8 cellular contexts compared by ENCODE assay signal in genomic region chr18:24009651-24010333, GRCh38. TPM values are rescaled to one million over a fixed set of nuclear protein-coding genes. Genes with fewer than 3 reads are reported as not detected.
DNase-seq lines count a peak whose midpoint lies in the region; ATAC-seq lines count a peak whose summit lies in the region.

No MANE protein-coding gene starts in this region.

- peaks cover 49% of the 10 kb centered on the region for H3K4me1 Mint-ChIP-seq in central memory CD8-positive, alpha-beta T cell

- no peaks in the 10 kb centered on the region for H3K9me3 Mint-ChIP-seq in central memory CD8-positive, alpha-beta T cell

- peak overlapping the region; percentile 68 for H3K27ac Mint-ChIP-seq in central memory CD8-positive, alpha-beta T cell (ENCODE audit: low read depth)

- peak overlapping the region; percentile 75 for H3K4me3 Mint-ChIP-seq in central memory CD8-positive, alpha-beta T cell

- no peaks in the 10 kb centered on the region for H3K27me3 ChIP-seq in aorta (ENCODE audit: control insufficient read depth in 1 of 2, insufficient read depth in 2 of 2, low read length in 1 of 2)

- ATAC-seq in HG02571 (IDR thresholded peaks at IDR 0.05; ENCODE audit: unreplicated experiment) (peak; percentile 55), aorta (ENCODE audit: low FRiP score) (no peak), left lobe of liver (no peak)
- no peak for ATAC-seq in central memory CD8-positive, alpha-beta T cell (replicated peaks; ENCODE audit: extremely low read depth, poor library complexity, severe bottlenecking)

- no peaks in the 10 kb centered on the region for H3K27me3 Mint-ChIP-seq in central memory CD8-positive, alpha-beta T cell

- H3K36me3 Mint-ChIP-seq in central memory CD8-positive, alpha-beta T cell (ENCODE audit: insufficient read depth) = peaks cover 5% of the 10 kb centered on the region

- no peaks in the 10 kb centered on the region for H3K9me3 ChIP-seq in aorta (ENCODE audit: control insufficient read depth, low read length)

- 77% methylated on average over 7 of the region's 7 CpGs for WGBS in aorta, 2 donors

- no peak overlapping the region for H3K27ac ChIP-seq in aorta (ENCODE audit: low read depth in 1 of 2, low read length in 2 of 2)

- H3K4me1 ChIP-seq in aorta (ENCODE audit: control insufficient read depth in 1 of 2, insufficient read depth in 2 of 2, low read length in 2 of 2) = no peaks in the 10 kb centered on the region

- intact Hi-C loops in aorta (cut with DNase I) = loop anchor here in 1 of 2 donors (10.0 kb wide), 1 partner anchor 105 kb away; no protein-coding TSS in a partner anchor

- H3K36me3 ChIP-seq in aorta (ENCODE audit: control insufficient read depth in 1 of 2, insufficient read depth in 2 of 2, low read length in 1 of 2) = no peaks in the 10 kb centered on the region

- H3K4me3 ChIP-seq in aorta (ENCODE audit: low read length in 2 of 2) = no peak overlapping the region

- DNase-seq in SIG-M5 treated with dmso at 0.1 percent for 504 hours (lab: John Stamatoyannopoulos, UW; ENCODE audit: unreplicated experiment) (peak; percentile 20), SIG-M5 (lab: John Stamatoyannopoulos, UW) (no peak), NCI-H1105 (lab: John Stamatoyannopoulos, UW) (peak; percentile 18), aorta (no peak), left lobe of liver (ENCODE audit: low spot score) (no peak)
- DNase-seq in central memory CD8-positive, alpha-beta T cell (ENCODE audit: low spot score in 2 of 2) = no peak
- DNase-seq in stimulated activated CD4-positive, alpha-beta T cell treated with anti-CD3 and anti-CD28 coated beads, Interleukin-4, amount 100 ng/mL, for 24 hours = no peak

RNA-seq across cellular contexts. Expression of gene TTC39C, which starts 4.8 kb away (rescaled TPM):
- total RNA-seq in aorta (10 to 100 TPM; 13.4 to 21.2 TPM), left lobe of liver (133 TPM)
- 10 to 100 TPM in 1 of 2 donors, 1 to 10 TPM in 1; 2.3 to 14.8 TPM for polyA plus RNA-seq in aorta

Comparison
In these comparisons a context has a peak if more than half of its experiments do, and no peak if none do; other contexts are left out.
1. DNase-seq: peak in SIG-M5 treated with dmso at 0.1 percent for 504 hours (single experiment) and NCI-H1105 (single experiment); none in SIG-M5 (single experiment), central memory CD8-positive, alpha-beta T cell (0 of 2), aorta (0 of 2), stimulated activated CD4-positive, alpha-beta T cell treated with anti-CD3 and anti-CD28 coated beads, Interleukin-4, amount 100 ng/mL, for 24 hours (single experiment) and left lobe of liver (single experiment).